17 cellular contexts compared by ENCODE assay signal in the genomic region with DNA sequence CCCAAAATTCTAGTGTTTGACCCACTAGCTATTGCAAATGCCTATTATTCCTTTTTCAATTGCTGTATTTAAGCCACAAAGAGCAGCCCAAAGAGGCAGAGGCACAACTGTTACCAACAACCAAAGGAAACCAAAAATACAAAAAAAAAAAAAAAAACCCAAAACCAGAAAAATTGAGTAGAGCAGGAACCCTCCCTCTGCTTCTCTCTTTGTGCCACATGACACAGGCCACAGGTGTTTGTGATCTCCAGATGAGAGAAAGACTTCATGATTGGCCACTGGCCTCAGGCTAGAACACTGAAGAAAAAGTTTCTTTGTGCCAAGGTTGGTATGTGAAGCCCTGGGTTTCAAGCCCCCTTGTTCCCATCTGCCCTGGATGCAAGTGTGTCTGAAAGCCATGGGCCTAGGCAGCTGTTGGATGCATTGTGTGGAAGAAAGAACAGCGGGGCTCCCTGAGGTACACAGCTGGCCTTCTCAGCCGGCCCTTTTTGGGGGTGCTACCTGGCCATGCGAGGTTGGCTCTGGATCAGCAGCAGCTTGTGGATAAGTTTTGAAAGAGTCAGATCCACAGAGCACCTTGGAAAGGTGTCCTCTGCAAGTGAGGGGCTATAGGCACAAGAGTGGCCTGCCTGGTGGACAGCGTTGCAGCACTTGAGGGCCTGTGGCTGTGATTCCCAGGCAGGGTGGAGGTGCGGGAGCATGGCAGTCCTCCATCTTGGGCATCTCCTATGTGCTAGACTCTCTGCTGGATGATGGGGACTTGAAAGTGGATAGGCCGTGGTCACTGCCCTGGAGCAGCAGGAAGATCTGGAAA.
DNase-seq lines count a peak whose midpoint lies in the region; ATAC-seq and TF ChIP-seq lines count a peak whose summit lies in the region.
"Had no signal": no experiment of that assay in that cellular context is flagged by ENCODE, and none has a peak within 500 bp of the region (broad histone marks: within the 10 kb centered on the region; RNA-seq: fewer than 3 reads in every experiment).

No MANE protein-coding gene starts in this region.

- CTCF ChIA-PET in CD8-positive, alpha-beta T cell (lab: Charles Lee): no interaction called here

- POLR2A ChIA-PET in CD8-positive, alpha-beta T cell (lab: Charles Lee): no interaction called here
- POLR2A ChIA-PET in naive thymus-derived CD8-positive, alpha-beta T cell (lab: Charles Lee): no interaction called here

- H3K4me3 ChIP-seq in CD8-positive, alpha-beta T cell (ENCODE audit: low read depth, low read length): no peak overlapping the region
- H3K4me3 ChIP-seq in WERI-Rb-1 (ENCODE audit: low read depth, low read length): no peak overlapping the region
- H3K4me3 ChIP-seq: lower lobe of right lung, sigmoid colon, thoracic aorta had no signal

- peaks cover 8% of the 10 kb centered on the region for H3K4me1 ChIP-seq in CD8-positive, alpha-beta T cell (ENCODE audit: insufficient read depth, low read length)
- H3K4me1 ChIP-seq: lower lobe of right lung, parathyroid adenoma, sigmoid colon had no signal

- ATAC-seq in CD8-positive, alpha-beta T cell: peak; percentile 80
- ATAC-seq in GM19351 (IDR thresholded peaks at IDR 0.05; ENCODE audit: unreplicated experiment): peak; percentile 51
- ATAC-seq in naive thymus-derived CD8-positive, alpha-beta T cell: peak; percentile 85 to 99
- ATAC-seq: lower lobe of right lung had no signal

- no peaks in the 10 kb centered on the region for H3K27me3 Mint-ChIP-seq in CD8-positive, alpha-beta T cell (ENCODE audit: low read depth)
- peaks cover 0 to 5% (median 0%) of the 10 kb centered on the region in 5 donors for H3K27me3 Mint-ChIP-seq in naive thymus-derived CD8-positive, alpha-beta T cell

- H3K9me3 Mint-ChIP-seq in CD8-positive, alpha-beta T cell: peaks cover 11% of the 10 kb centered on the region
- peaks cover 4 to 27% (median 19%) of the 10 kb centered on the region in 9 donors for H3K9me3 Mint-ChIP-seq in naive thymus-derived CD8-positive, alpha-beta T cell

- no peaks in the 10 kb centered on the region for H3K27me3 ChIP-seq in CD8-positive, alpha-beta T cell (ENCODE audit: insufficient read depth, low read length)
- no peaks in the 10 kb centered on the region for H3K27me3 ChIP-seq in WERI-Rb-1 (ENCODE audit: insufficient read depth, low read depth, severe bottlenecking)
- H3K27me3 ChIP-seq: sigmoid colon had no signal

- intact Hi-C loops in CD8-positive, alpha-beta T cell (cut with DNase I, micrococcal nuclease): no loop called here

- peaks cover 19% of the 10 kb centered on the region for H3K4me1 Mint-ChIP-seq in CD8-positive, alpha-beta T cell (ENCODE audit: low read depth)
- H3K4me1 Mint-ChIP-seq in naive thymus-derived CD8-positive, alpha-beta T cell: peaks cover 10 to 22% (median 16%) of the 10 kb centered on the region in 4 donors

- TF ChIP-seq CTCF in CD8-positive, alpha-beta T cell (IDR thresholded peaks at IDR 0.05): no peak
- TF ChIP-seq CTCF in WERI-Rb-1 (IDR thresholded peaks at IDR 0.05; ENCODE audit: low read depth, low read length): no peak

- no peak overlapping the region for H3K27ac Mint-ChIP-seq in CD8-positive, alpha-beta T cell
- H3K27ac Mint-ChIP-seq in naive thymus-derived CD8-positive, alpha-beta T cell: peak overlapping the region in 2 of 10 donors; percentile 56 to 77
- H3K27ac Mint-ChIP-seq: CD4-positive, CD25-positive, alpha-beta regulatory T cell had no signal

- peak in 1 of 7 experiments; percentile 44 for DNase-seq in CD8-positive, alpha-beta T cell
- DNase-seq in WERI-Rb-1 (no peak), NCI-H1092 (lab: John Stamatoyannopoulos, UW) (no peak), DMS 273 treated with DMSO at 0.1 percent for 48 hours (lab: John Stamatoyannopoulos, UW) (no peak), medulla oblongata (ENCODE audit: extremely low spot score) (no peak)
- peak in 6 of 10 donors; percentile 12 to 67 (median 40) for DNase-seq in naive thymus-derived CD8-positive, alpha-beta T cell
- DNase-seq: activated CD4-positive, alpha-beta T cell treated with anti-CD3 and anti-CD28 coated beads for 1 hour; activated effector memory CD4-positive, alpha-beta T cell treated with anti-CD3 and anti-CD28 coated beads, Interleukin-2, amount 50 U/mL, for 16 hours; CD4-positive, CD25-positive, alpha-beta regulatory T cell; dermis blood vessel endothelial cell; GF-D8; lower lobe of right lung; NCI-H1105 treated with DMSO at 0.1 percent for 48 hours; sigmoid colon had no signal

- H3K4me3 Mint-ChIP-seq in CD8-positive, alpha-beta T cell: no peak overlapping the region
- H3K4me3 Mint-ChIP-seq in naive thymus-derived CD8-positive, alpha-beta T cell: peak overlapping the region in 4 of 10 donors; percentile 14 to 64 (median 27)
- H3K4me3 Mint-ChIP-seq: CD4-positive, CD25-positive, alpha-beta regulatory T cell had no signal

- H3K36me3 Mint-ChIP-seq in CD8-positive, alpha-beta T cell: peaks cover 6% of the 10 kb centered on the region
- H3K36me3 Mint-ChIP-seq in naive thymus-derived CD8-positive, alpha-beta T cell: peaks cover 4 to 13% (median 7%) of the 10 kb centered on the region in 3 donors

- H3K9me3 ChIP-seq in CD8-positive, alpha-beta T cell (ENCODE audit: low read length): no peaks in the 10 kb centered on the region
- H3K9me3 ChIP-seq in WERI-Rb-1 (ENCODE audit: severe bottlenecking): peaks cover 9% of the 10 kb centered on the region
- H3K9me3 ChIP-seq: lower lobe of right lung had no signal

- no peaks in the 10 kb centered on the region for H3K36me3 ChIP-seq in CD8-positive, alpha-beta T cell (ENCODE audit: insufficient read depth, low read length)
- H3K36me3 ChIP-seq in WERI-Rb-1: no peaks in the 10 kb centered on the region
- H3K36me3 ChIP-seq: lower lobe of right lung, sigmoid colon, thoracic aorta had no signal

- H3K27ac ChIP-seq in CD8-positive, alpha-beta T cell (ENCODE audit: low read depth, low read length): no peak overlapping the region
- peak overlapping the region; percentile 69 for H3K27ac ChIP-seq in WERI-Rb-1
- H3K27ac ChIP-seq: lower lobe of right lung, parathyroid adenoma, sigmoid colon, thoracic aorta had no signal

Comparison
In these comparisons a context has a peak if more than half of its experiments do, and no peak if none do; other contexts are left out.
1. DNase-seq: peak in naive thymus-derived CD8-positive, alpha-beta T cell (6 of 10); none in WERI-Rb-1 (single experiment), NCI-H1092 (single experiment), DMS 273 treated with DMSO at 0.1 percent for 48 hours (single experiment) and medulla oblongata (single experiment).
2. Peak in every context shown above with its lines, with median percentiles within 50 percentile points of each other: ATAC-seq.